ENCODE assay signal across 26 cellular contexts in genomic region chr7:124702385-124702784, GRCh38.
DNase-seq lines count a peak whose midpoint lies in the region; ATAC-seq and TF ChIP-seq lines count a peak whose summit lies in the region.
"Had no signal": no experiment of that assay in that cellular context is flagged by ENCODE, and none has a peak within 500 bp of the region (broad histone marks: within the 10 kb centered on the region; RNA-seq: fewer than 3 reads in every experiment).

No MANE protein-coding gene starts in this region.

- H3K4me2 ChIP-seq in PC-3 (ENCODE audit: low read length): no peak overlapping the region
- no peak overlapping the region for H3K4me2 ChIP-seq in hepatocyte
- H3K4me2 ChIP-seq: A549 had no signal

- DNase-seq in A172 (ENCODE audit: low spot score) (peak; percentile 30), PC-3 (peak; percentile 9), epithelial cell of esophagus (ENCODE audit: low read depth) (peak; percentile 44), left lobe of liver (ENCODE audit: low spot score) (no peak), lower lobe of right lung (no peak), hepatocyte (ENCODE audit: low spot score) (no peak), NCI-H2107 (lab: John Stamatoyannopoulos, UW) (no peak), left ventricle myocardium inferior (no peak)
- DNase-seq: activated CD4-positive, alpha-beta T cell treated with anti-CD3 and anti-CD28 coated beads, Interleukin-2, amount 50 U/mL, for 4 hours; activated naive CD4-positive, alpha-beta T cell treated with anti-CD3 and anti-CD28 coated beads, Interleukin-2, amount 50 U/mL, for 16 hours; amniotic stem cell; CD8-positive, alpha-beta T cell; GM23248; HFFc6; left colon; NCI-H2171; NCI-H524 treated with DMSO at 0.1 percent for 48 hours; SIG-M5; stimulated activated CD4-positive, alpha-beta T cell treated with anti-CD3 and anti-CD28 coated beads, Interleukin-4, amount 100 ng/mL, for 24 hours; T-helper 1 cell had no signal

- 75% methylated on average over 2 of the region's 2 CpGs for WGBS in hepatocyte (ENCODE audit: low lambda C conversion rate, missing lambda C conversion rate)

- H2AFZ ChIP-seq in PC-3 (ENCODE audit: low read length): no peak overlapping the region
- no peak overlapping the region for H2AFZ ChIP-seq in hepatocyte
- H2AFZ ChIP-seq: GM23248 had no signal

- POLR2A ChIA-PET in PC-3 (lab: Charles Lee; ENCODE audit: unreplicated experiment): no interaction called here

- no peaks in the 10 kb centered on the region for H3K27me3 ChIP-seq in PC-3 (ENCODE audit: low read length)
- no peaks in the 10 kb centered on the region for H3K27me3 ChIP-seq in lower lobe of right lung (ENCODE audit: low read depth)
- no peaks in the 10 kb centered on the region for H3K27me3 ChIP-seq in hepatocyte
- H3K27me3 ChIP-seq in left ventricle myocardium inferior (ENCODE audit: low read depth): no peaks in the 10 kb centered on the region
- H3K27me3 ChIP-seq: vagina had no signal

- H3K36me3 ChIP-seq in PC-3 (ENCODE audit: low read depth, low read length): no peaks in the 10 kb centered on the region
- no peaks in the 10 kb centered on the region for H3K36me3 ChIP-seq in lower lobe of right lung
- no peaks in the 10 kb centered on the region for H3K36me3 ChIP-seq in hepatocyte (replicated peaks; ENCODE audit: insufficient read depth, low read depth)
- no peaks in the 10 kb centered on the region for H3K36me3 ChIP-seq in left ventricle myocardium inferior
- H3K36me3 ChIP-seq: thoracic aorta, vagina had no signal

- no peaks in the 10 kb centered on the region for H3F3A ChIP-seq in PC-3 (ENCODE audit: low read length, unreplicated experiment)

- ATAC-seq in PC-3 (no peak), left lobe of liver (peak; percentile 24), lower lobe of right lung (no peak)
- ATAC-seq: A549; CD8-positive, alpha-beta T cell; left colon; Panc1; sciatic nerve; stimulated activated effector memory CD8-positive, alpha-beta T cell treated with anti-CD3 and anti-CD28 coated beads, Interleukin-12 subunit alpha, Interleukin-12 subunit beta, amount 100 ng/mL, for 72 hours had no signal

- CTCF ChIA-PET in PC-3 (lab: Charles Lee): no interaction called here

- no TSS peak for BruUV-seq in PC-3 (replicated peaks; lab: Mats Ljungman, UMichigan)

- no peaks in the 10 kb centered on the region for H3K4me1 ChIP-seq in PC-3 (ENCODE audit: insufficient read depth, low read length)
- H3K4me1 ChIP-seq in lower lobe of right lung: no peaks in the 10 kb centered on the region
- no peaks in the 10 kb centered on the region for H3K4me1 ChIP-seq in hepatocyte (ENCODE audit: insufficient read depth)
- no peaks in the 10 kb centered on the region for H3K4me1 ChIP-seq in left ventricle myocardium inferior
- H3K4me1 ChIP-seq: A549, vagina had no signal

- H3K79me2 ChIP-seq in PC-3 (ENCODE audit: low read length) (no peaks in the 10 kb centered on the region), hepatocyte (no peaks in the 10 kb centered on the region)

- intact Hi-C loops in PC-3 (cut with micrococcal nuclease): no loop called here
- intact Hi-C loops in lower lobe of right lung (cut with DNase I): no loop called here
- intact Hi-C loops in left ventricle myocardium inferior (cut with micrococcal nuclease): no loop called here

- TF ChIP-seq CTCF in PC-3 (conservative IDR thresholded peaks at IDR 0.05; ENCODE audit: low read depth, low read length): no peak
- TF ChIP-seq CTCF in epithelial cell of esophagus (IDR thresholded peaks at IDR 0.05; ENCODE audit: insufficient read depth, low read depth, low read length, missing control alignments): no peak
- TF ChIP-seq CTCF in lower lobe of right lung (IDR thresholded peaks at IDR 0.05): no peak
- no peak for TF ChIP-seq CTCF in hepatocyte (IDR thresholded peaks at IDR 0.05; ENCODE audit: poor library complexity)
- no peak for TF ChIP-seq CTCF in left ventricle myocardium inferior (IDR thresholded peaks at IDR 0.05; ENCODE audit: borderline replicate concordance)

- no peak overlapping the region for H3K9ac ChIP-seq in PC-3 (ENCODE audit: low read length)
- H3K9ac ChIP-seq: GM23248 had no signal

- H3K9me2 ChIP-seq in PC-3 (replicated peaks; ENCODE audit: low read length): no peaks in the 10 kb centered on the region
- H3K9me2 ChIP-seq in hepatocyte (replicated peaks; ENCODE audit: insufficient read depth): no peaks in the 10 kb centered on the region

- H3K4me3 ChIP-seq in PC-3 (ENCODE audit: low read length) (no peak overlapping the region), epithelial cell of esophagus (ENCODE audit: low read length) (no peak overlapping the region), lower lobe of right lung (no peak overlapping the region), hepatocyte (no peak overlapping the region), left ventricle myocardium inferior (no peak overlapping the region)
- H3K4me3 ChIP-seq: A549, GM23248, thoracic aorta, vagina had no signal

- H4K20me1 ChIP-seq in PC-3 (ENCODE audit: low read length): no peaks in the 10 kb centered on the region
- H4K20me1 ChIP-seq in hepatocyte (ENCODE audit: insufficient read depth, poor library complexity, severe bottlenecking): no peaks in the 10 kb centered on the region

- no peaks in the 10 kb centered on the region for H3K9me3 ChIP-seq in PC-3 (ENCODE audit: low read length)
- no peaks in the 10 kb centered on the region for H3K9me3 ChIP-seq in lower lobe of right lung
- H3K9me3 ChIP-seq in hepatocyte (ENCODE audit: low read depth): peaks cover 2% of the 10 kb centered on the region
- peaks cover 21% of the 10 kb centered on the region for H3K9me3 ChIP-seq in left ventricle myocardium inferior (replicated peaks)
- H3K9me3 ChIP-seq: A549, vagina had no signal

- H3K27ac ChIP-seq in PC-3 (ENCODE audit: low read length): no peak overlapping the region
- no peak overlapping the region for H3K27ac ChIP-seq in lower lobe of right lung
- no peak overlapping the region for H3K27ac ChIP-seq in hepatocyte
- no peak overlapping the region for H3K27ac ChIP-seq in left ventricle myocardium inferior (replicated peaks)
- H3K27ac ChIP-seq: A549, GM23248, vagina had no signal

Comparison
In these comparisons a context has a peak if more than half of its experiments do, and no peak if none do; other contexts are left out.
1. DNase-seq: peak in A172 (single experiment), PC-3 (single experiment) and epithelial cell of esophagus (single experiment); none in left lobe of liver (single experiment), lower lobe of right lung (single experiment), hepatocyte (single experiment), NCI-H2107 (single experiment) and left ventricle myocardium inferior (single experiment).